In the genomic region with DNA sequence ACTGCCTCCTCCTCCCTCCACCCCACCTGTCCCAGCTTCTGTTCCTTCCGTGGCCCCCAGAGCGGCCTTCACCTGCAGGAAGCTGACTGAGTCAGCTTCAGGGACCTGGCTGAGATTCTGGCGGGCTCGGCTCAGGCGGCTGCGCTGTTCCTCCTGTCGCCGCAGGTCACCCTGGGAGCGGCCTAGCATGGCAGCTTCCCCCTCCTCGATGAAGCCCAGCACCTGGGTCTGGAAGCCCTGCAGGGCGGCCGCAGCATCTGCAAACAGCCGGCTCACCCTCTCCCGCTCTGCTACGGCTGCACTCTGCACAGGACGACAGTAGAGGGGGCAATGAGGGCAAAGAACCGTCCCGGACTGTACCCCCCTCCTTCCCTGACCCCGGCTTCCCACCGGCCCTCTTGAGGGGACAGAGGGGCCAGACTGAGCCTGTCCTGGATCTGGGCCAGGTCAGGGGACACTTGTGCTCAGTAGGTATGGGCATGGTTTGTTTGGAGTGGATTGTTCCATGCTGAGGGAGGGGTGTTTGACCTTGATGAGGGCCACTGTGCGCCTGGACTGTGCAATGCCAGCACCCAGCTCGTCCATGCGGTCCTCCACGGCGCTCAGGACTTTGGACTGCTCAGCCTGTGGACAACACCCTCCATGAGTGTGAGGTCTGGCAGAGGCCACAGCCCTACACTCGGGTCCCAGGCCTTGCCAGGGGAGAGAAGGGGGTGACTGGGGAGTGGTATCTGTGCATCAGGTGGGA, we compare ENCODE assay signal across 1 cellular context.
TF ChIP-seq lines count a peak whose summit lies in the region.

No MANE protein-coding gene starts in this region.

TF ChIP-seq in SK-N-SH, 30 proteins besides CTCF, POLR2A, EP300 and RAD21 (continued from another document):
- TF ChIP-seq, protein P1, sequence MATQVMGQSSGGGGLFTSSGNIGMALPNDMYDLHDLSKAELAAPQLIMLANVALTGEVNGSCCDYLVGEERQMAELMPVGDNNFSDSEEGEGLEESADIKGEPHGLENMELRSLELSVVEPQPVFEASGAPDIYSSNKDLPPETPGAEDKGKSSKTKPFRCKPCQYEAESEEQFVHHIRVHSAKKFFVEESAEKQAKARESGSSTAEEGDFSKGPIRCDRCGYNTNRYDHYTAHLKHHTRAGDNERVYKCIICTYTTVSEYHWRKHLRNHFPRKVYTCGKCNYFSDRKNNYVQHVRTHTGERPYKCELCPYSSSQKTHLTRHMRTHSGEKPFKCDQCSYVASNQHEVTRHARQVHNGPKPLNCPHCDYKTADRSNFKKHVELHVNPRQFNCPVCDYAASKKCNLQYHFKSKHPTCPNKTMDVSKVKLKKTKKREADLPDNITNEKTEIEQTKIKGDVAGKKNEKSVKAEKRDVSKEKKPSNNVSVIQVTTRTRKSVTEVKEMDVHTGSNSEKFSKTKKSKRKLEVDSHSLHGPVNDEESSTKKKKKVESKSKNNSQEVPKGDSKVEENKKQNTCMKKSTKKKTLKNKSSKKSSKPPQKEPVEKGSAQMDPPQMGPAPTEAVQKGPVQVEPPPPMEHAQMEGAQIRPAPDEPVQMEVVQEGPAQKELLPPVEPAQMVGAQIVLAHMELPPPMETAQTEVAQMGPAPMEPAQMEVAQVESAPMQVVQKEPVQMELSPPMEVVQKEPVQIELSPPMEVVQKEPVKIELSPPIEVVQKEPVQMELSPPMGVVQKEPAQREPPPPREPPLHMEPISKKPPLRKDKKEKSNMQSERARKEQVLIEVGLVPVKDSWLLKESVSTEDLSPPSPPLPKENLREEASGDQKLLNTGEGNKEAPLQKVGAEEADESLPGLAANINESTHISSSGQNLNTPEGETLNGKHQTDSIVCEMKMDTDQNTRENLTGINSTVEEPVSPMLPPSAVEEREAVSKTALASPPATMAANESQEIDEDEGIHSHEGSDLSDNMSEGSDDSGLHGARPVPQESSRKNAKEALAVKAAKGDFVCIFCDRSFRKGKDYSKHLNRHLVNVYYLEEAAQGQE (IDR thresholded peaks at IDR 0.05; ENCODE audit: low read depth, low read length) = no peak
- no peak for TF ChIP-seq FOXJ3 (CRISPR knock-in tag; IDR thresholded peaks at IDR 0.05)
- no peak for TF ChIP-seq MXI1 (IDR thresholded peaks at IDR 0.05; ENCODE audit: low read depth, low read length)
- TF ChIP-seq ELF1 (IDR thresholded peaks at IDR 0.05) = no peak
- TF ChIP-seq FOSL2 (IDR thresholded peaks at IDR 0.05; ENCODE audit: borderline replicate concordance, low read depth) = no peak
- no peak for TF ChIP-seq YY1 (IDR thresholded peaks at IDR 0.05; ENCODE audit: low read depth)
- TF ChIP-seq JUND (IDR thresholded peaks at IDR 0.05) = no peak
- TF ChIP-seq RCOR1 (IDR thresholded peaks at IDR 0.05; ENCODE audit: low read length) = no peak
- no peak for TF ChIP-seq NFIC (IDR thresholded peaks at IDR 0.05; ENCODE audit: borderline replicate concordance)
- TF ChIP-seq RFX5 (IDR thresholded peaks at IDR 0.05; ENCODE audit: low read length) = no peak
